ENCODE assay signal across 23 cellular contexts in genomic region chr6:2804516-2804915, GRCh38. TPM values are rescaled to one million over a fixed set of nuclear protein-coding genes. Genes with fewer than 3 reads are reported as not detected.
DNase-seq lines count a peak whose midpoint lies in the region; ATAC-seq and TF ChIP-seq lines count a peak whose summit lies in the region.
"Had no signal": no experiment of that assay in that cellular context is flagged by ENCODE, and none has a peak within 500 bp of the region (broad histone marks: within the 10 kb centered on the region; RNA-seq: fewer than 3 reads in every experiment).

No MANE protein-coding gene starts in this region.

- no TSS peak for BruUV-seq in PC-9 (replicated peaks; lab: Mats Ljungman, UMichigan)

- peaks cover 8% of the 10 kb centered on the region; the same call in 1 of the 2 replicates for H3F3A ChIP-seq in PC-9 (ENCODE audit: insufficient read depth, low read depth)

- no peaks in the 10 kb centered on the region for H3K27me3 ChIP-seq in right atrium auricular region
- H3K27me3 ChIP-seq in lung (ENCODE audit: control insufficient read depth, insufficient read depth): no peaks in the 10 kb centered on the region
- H3K27me3 ChIP-seq in thyroid gland: no peaks in the 10 kb centered on the region
- no peaks in the 10 kb centered on the region for H3K27me3 ChIP-seq in PC-9 (ENCODE audit: insufficient read depth, low read depth)
- H3K27me3 ChIP-seq in hepatocyte: no peaks in the 10 kb centered on the region
- H3K27me3 ChIP-seq: BLaER1 treated with 17β-estradiol and CSF1 and Interleukin-3, amounts not matched to agents 10 nM and 100 nM; Peyer's patch; SJCRH30 had no signal

- H4K20me1 ChIP-seq in PC-9 (ENCODE audit: insufficient read depth): no peaks in the 10 kb centered on the region
- no peaks in the 10 kb centered on the region for H4K20me1 ChIP-seq in hepatocyte (ENCODE audit: insufficient read depth, poor library complexity, severe bottlenecking)
- H4K20me1 ChIP-seq: BLaER1 treated with 17β-estradiol and CSF1 and Interleukin-3, amounts not matched to agents 10 nM and 100 nM had no signal

- DNase-seq in right atrium auricular region (ENCODE audit: low spot score) (peak; percentile 55), Right ventricle myocardium superior (no peak), NCI-H69 (lab: John Stamatoyannopoulos, UW) (peak; percentile 19), lung (ENCODE audit: low spot score) (peak; percentile 23), thyroid gland (peak; percentile 84 to 90), PC-9 (no peak), hepatocyte (ENCODE audit: low spot score) (no peak)
- DNase-seq: ACHN; Caco-2; CD4-positive, alpha-beta memory T cell; DMS153; NCI-H1092; NCI-H1436; NCI-H187 treated with DMSO at 0.1 percent for 48 hours; NCI-H2107; NCI-H446 treated with DMSO at 0.1 percent for 48 hours; NCI-H748 treated with DMSO at 0.1 percent for 48 hours; Peyer's patch; SJCRH30 had no signal

- intact Hi-C loops in Right ventricle myocardium superior (cut with DNase I): no loop called here
- intact Hi-C loops in thyroid gland (cut with DNase I): no loop called here
- intact Hi-C loops in PC-9 (cut with micrococcal nuclease; ENCODE audit: unreplicated experiment): no loop called here

- POLR2A ChIA-PET in PC-9 (lab: Charles Lee; ENCODE audit: unreplicated experiment): no interaction called here

- H2AFZ ChIP-seq in PC-9 (no peak overlapping the region), hepatocyte (no peak overlapping the region)
- H2AFZ ChIP-seq: GM23338 had no signal

- H3K27ac ChIP-seq in right atrium auricular region: peak overlapping the region in 1 of 2 donors; percentile 16
- no peak overlapping the region for H3K27ac ChIP-seq in lung (ENCODE audit: low read depth in 1 of 2, low read length in 1 of 2)
- no peak overlapping the region for H3K27ac ChIP-seq in thyroid gland
- no peak overlapping the region for H3K27ac ChIP-seq in PC-9
- no peak overlapping the region for H3K27ac ChIP-seq in hepatocyte
- H3K27ac ChIP-seq: BLaER1 treated with 17β-estradiol and CSF1 and Interleukin-3, amounts not matched to agents 10 nM and 100 nM; KMS-11; Peyer's patch; SJCRH30 had no signal

- H3K9me3 ChIP-seq in right atrium auricular region: no peaks in the 10 kb centered on the region
- no peaks in the 10 kb centered on the region for H3K9me3 ChIP-seq in lung (ENCODE audit: control insufficient read depth in 2 of 2, insufficient read depth in 1 of 2, low read length in 1 of 2)
- H3K9me3 ChIP-seq in thyroid gland: no peaks in the 10 kb centered on the region
- no peaks in the 10 kb centered on the region for H3K9me3 ChIP-seq in PC-9 (ENCODE audit: insufficient read depth, low read depth)
- no peaks in the 10 kb centered on the region for H3K9me3 ChIP-seq in hepatocyte (ENCODE audit: low read depth)
- H3K9me3 ChIP-seq: BLaER1 treated with 17β-estradiol and CSF1 and Interleukin-3, amounts not matched to agents 10 nM and 100 nM; Caco-2; HAP-1; Peyer's patch; SJCRH30 had no signal

- peaks cover 0 to 41% of the 10 kb centered on the region in 2 donors for H3K4me1 ChIP-seq in right atrium auricular region
- peaks cover 10 to 31% of the 10 kb centered on the region in 2 donors for H3K4me1 ChIP-seq in lung (ENCODE audit: control insufficient read depth in 2 of 2, insufficient read depth in 2 of 2, low read length in 2 of 2)
- H3K4me1 ChIP-seq in thyroid gland: peaks cover 8 to 13% of the 10 kb centered on the region in 2 donors
- peaks cover 15% of the 10 kb centered on the region for H3K4me1 ChIP-seq in PC-9 (replicated peaks; ENCODE audit: insufficient read depth)
- peaks cover 7% of the 10 kb centered on the region for H3K4me1 ChIP-seq in hepatocyte (ENCODE audit: insufficient read depth)
- H3K4me1 ChIP-seq: Caco-2, HAP-1 had no signal

- ATAC-seq in Right ventricle myocardium superior (ENCODE audit: poor library complexity) (no peak), lung (ENCODE audit: insufficient read depth, low FRiP score) (no peak)
- ATAC-seq: GM23338 had no signal

- H3K4me3 ChIP-seq in right atrium auricular region: no peak overlapping the region
- no peak overlapping the region for H3K4me3 ChIP-seq in lung
- H3K4me3 ChIP-seq in thyroid gland (replicated peaks in 1 of 3): no peak overlapping the region
- no peak overlapping the region for H3K4me3 ChIP-seq in PC-9
- no peak overlapping the region for H3K4me3 ChIP-seq in hepatocyte
- H3K4me3 ChIP-seq: BLaER1 treated with 17β-estradiol and CSF1 and Interleukin-3, amounts not matched to agents 10 nM and 100 nM; GM23338; HAP-1; Peyer's patch; SJCRH30 had no signal

- TF ChIP-seq POLR2A in thyroid gland (IDR thresholded peaks at IDR 0.05): no peak

- CTCF ChIA-PET in PC-9 (lab: Charles Lee): no interaction called here

- 52 to 68% methylated on average over 6 of the region's 6 CpGs for WGBS in lung, 2 donors
- WGBS in thyroid gland, 2 donors: 47 to 63% methylated on average over 6 of the region's 6 CpGs
- WGBS in hepatocyte (ENCODE audit: low lambda C conversion rate, missing lambda C conversion rate): 95% methylated on average over 6 of the region's 6 CpGs

- no peaks in the 10 kb centered on the region for H3K36me3 ChIP-seq in right atrium auricular region
- H3K36me3 ChIP-seq in lung (ENCODE audit: control insufficient read depth in 2 of 2, insufficient read depth in 2 of 2, low read length in 2 of 2): no peaks in the 10 kb centered on the region
- H3K36me3 ChIP-seq in thyroid gland: no peaks in the 10 kb centered on the region
- H3K36me3 ChIP-seq in PC-9 (ENCODE audit: low read depth): no peaks in the 10 kb centered on the region
- no peaks in the 10 kb centered on the region for H3K36me3 ChIP-seq in hepatocyte (replicated peaks; ENCODE audit: insufficient read depth, low read depth)
- H3K36me3 ChIP-seq: HAP-1, Peyer's patch, SJCRH30 had no signal

- H3K79me2 ChIP-seq in PC-9 (ENCODE audit: low read depth) (no peaks in the 10 kb centered on the region), hepatocyte (no peaks in the 10 kb centered on the region)

- no peaks in the 10 kb centered on the region for H3K9me2 ChIP-seq in PC-9 (ENCODE audit: insufficient read depth)
- no peaks in the 10 kb centered on the region for H3K9me2 ChIP-seq in hepatocyte (replicated peaks; ENCODE audit: insufficient read depth)

- no peak overlapping the region for H3K4me2 ChIP-seq in PC-9
- H3K4me2 ChIP-seq in hepatocyte: no peak overlapping the region
- H3K4me2 ChIP-seq: BLaER1 treated with 17β-estradiol and CSF1 and Interleukin-3, amounts not matched to agents 10 nM and 100 nM; GM23338; KMS-11 had no signal

- no peak for TF ChIP-seq CTCF in right atrium auricular region (IDR thresholded peaks at IDR 0.05)
- TF ChIP-seq CTCF in lung (IDR thresholded peaks at IDR 0.05; ENCODE audit: control extremely low read depth, extremely low read depth): no peak
- TF ChIP-seq CTCF in thyroid gland (IDR thresholded peaks at IDR 0.05): no peak
- no peak for TF ChIP-seq CTCF in PC-9 (conservative IDR thresholded peaks at IDR 0.05)
- TF ChIP-seq CTCF in hepatocyte (IDR thresholded peaks at IDR 0.05; ENCODE audit: poor library complexity): no peak

RNA-seq across cellular contexts. Expression of gene SERPINB1, which starts 37.1 kb away (rescaled TPM):
- total RNA-seq in right atrium auricular region (10 to 100 TPM; 26.6 to 27.3 TPM), Right ventricle myocardium superior (25.3 TPM), lung (100 to 1,000 TPM in 1 of 2 donors, 10 to 100 TPM in 1; 58.0 to 106 TPM), thyroid gland (10 to 100 TPM; 36.2 to 52.8 (median 43.4) TPM), PC-9 (2021) (82.3 and 93.9 TPM in 2 replicates), hepatocyte (48.6 and 57.0 TPM in 2 replicates)
- polyA plus RNA-seq in lung (100 to 1,000 TPM in 1 of 2 donors, 10 to 100 TPM in 1; 85.1 to 242 TPM), hepatocyte (45.9 and 56.5 TPM in 2 replicates)

RNA-seq across cellular contexts. Expression of gene WRNIP1, which starts 39.3 kb away (rescaled TPM):
- total RNA-seq in right atrium auricular region (10 to 100 TPM; 51.9 to 53.5 TPM), Right ventricle myocardium superior (39.8 TPM), lung (10 to 100 TPM; 36.8 to 48.6 TPM), thyroid gland (10 to 100 TPM; 70.6 to 99.9 (median 84.1) TPM), PC-9 (2021) (61.4 and 69.5 TPM in 2 replicates), hepatocyte (47.6 TPM in 2 replicates)
- polyA plus RNA-seq in lung (10 to 100 TPM; 36.8 to 56.0 TPM), hepatocyte (44.9 and 54.6 TPM in 2 replicates)

RNA-seq across cellular contexts. Expression of gene MYLK4, which starts 53.8 kb away (rescaled TPM):
- total RNA-seq in right atrium auricular region: 1 to 10 TPM; 1.0 to 3.6 TPM
- 1.4 TPM for total RNA-seq in Right ventricle myocardium superior
- total RNA-seq in lung: 1 to 10 TPM in 1 of 2 donors, under 1 TPM in 1; 0.86 to 1.6 TPM
- polyA plus RNA-seq in lung: 1 to 10 TPM in 1 of 2 donors, under 1 TPM in 1; 0.27 to 1.2 TPM
- 1 to 10 TPM in 3 of 4 donors, under 1 TPM in 1; 0.94 to 1.8 (median 1.1) TPM for total RNA-seq in thyroid gland
- total RNA-seq in PC-9 (2021): 1.1 and 1.6 TPM in 2 replicates
- 0.28 and 0.43 TPM in 2 replicates for total RNA-seq in hepatocyte
- polyA plus RNA-seq in hepatocyte: 0.29 and 0.36 TPM in 2 replicates

Comparison
In these comparisons a context has a peak if more than half of its experiments do, and no peak if none do; other contexts are left out.
1. DNase-seq: peak in right atrium auricular region (single experiment), NCI-H69 (single experiment), lung (single experiment) and thyroid gland (2 of 2); none in Right ventricle myocardium superior (single experiment), PC-9 (0 of 2) and hepatocyte (single experiment).